8 cellular contexts compared by ENCODE assay signal in genomic region chr3:120332646-120333045, GRCh38. TPM values are rescaled to one million over a fixed set of nuclear protein-coding genes. Genes with fewer than 3 reads are reported as not detected.
"Had no signal": no experiment of that assay in that cellular context is flagged by ENCODE, and none has a peak within 500 bp of the region (broad histone marks: within the 10 kb centered on the region; RNA-seq: fewer than 3 reads in every experiment).

No MANE protein-coding gene starts in this region.

- H3K4me2 ChIP-seq: KMS-11 had no signal

- H3K27ac ChIP-seq: HL-60, KMS-11 had no signal

- H3K4me3 ChIP-seq: K562 had no signal

- FAIRE-seq: HTR-8/SVneo, K562 had no signal

- DNase-seq: IMR-90, KBM-7, KG1 had no signal

- H3K9ac ChIP-seq: KMS-11 had no signal

- ATAC-seq: K562 had no signal

RNA-seq across cellular contexts. Expression of gene GPR156, which starts 47.6 kb away (rescaled TPM):
- polyA plus RNA-seq: IgD-negative memory B cell had no signal
